In the genomic region with DNA sequence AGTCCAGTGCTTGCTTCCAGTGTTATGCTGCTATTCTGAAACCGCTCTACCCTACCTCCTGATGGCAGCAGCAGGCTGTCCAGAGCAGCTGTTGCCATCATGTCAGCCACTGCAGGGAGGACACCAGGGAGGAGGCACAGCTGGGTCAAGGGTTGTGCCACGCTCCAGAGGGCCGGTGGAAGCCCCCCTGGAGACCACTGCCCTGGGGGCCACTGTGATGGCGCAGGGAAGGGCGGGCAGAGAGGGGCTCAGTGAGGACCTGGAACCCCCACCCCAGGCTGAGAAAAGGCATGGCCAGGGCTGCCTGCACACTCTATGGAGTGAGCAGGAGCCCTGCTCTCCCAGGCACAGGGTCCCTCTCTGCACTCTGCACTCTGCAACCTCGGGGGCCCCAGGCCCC, we compare ENCODE assay signal across 13 cellular contexts.
"Had no signal": no experiment of that assay in that cellular context is flagged by ENCODE, and none has a peak within 500 bp of the region (broad histone marks: within the 10 kb centered on the region; RNA-seq: fewer than 3 reads in every experiment).

No MANE protein-coding gene starts in this region.

- H3K27me3 ChIP-seq: ascending aorta, esophagus muscularis mucosa had no signal

- H3K27ac ChIP-seq: ascending aorta, dorsolateral prefrontal cortex, esophagus muscularis mucosa, lower lobe of right lung, skin epidermis, suprapubic skin had no signal

- H3K36me3 ChIP-seq: ascending aorta, esophagus muscularis mucosa, lower lobe of right lung, suprapubic skin had no signal

- H3K4me3 ChIP-seq: ascending aorta, dorsolateral prefrontal cortex, esophagus muscularis mucosa, lower lobe of right lung, skin epidermis, suprapubic skin had no signal

- H3K9me3 ChIP-seq: ascending aorta, esophagus muscularis mucosa, lower lobe of right lung had no signal

- H3K4me1 ChIP-seq: ascending aorta, esophagus muscularis mucosa, lower lobe of right lung, suprapubic skin had no signal

- DNase-seq: activated CD4-positive, alpha-beta memory T cell treated with anti-CD3 and anti-CD28 coated beads for 36 hours; activated CD8-positive, alpha-beta memory T cell treated with anti-CD3 and anti-CD28 coated beads, Interleukin-2, amount 50 U/mL, for 4 hours; activated naive CD8-positive, alpha-beta T cell treated with anti-CD3 and anti-CD28 coated beads, Interleukin-2, amount 10 ng/mL, durations not matched to agents 7 days and 5 days; dorsolateral prefrontal cortex; head of caudate nucleus; kidney glomerular epithelial cell; lower lobe of right lung; midbrain; SW 1271 had no signal
